In the genomic region with DNA sequence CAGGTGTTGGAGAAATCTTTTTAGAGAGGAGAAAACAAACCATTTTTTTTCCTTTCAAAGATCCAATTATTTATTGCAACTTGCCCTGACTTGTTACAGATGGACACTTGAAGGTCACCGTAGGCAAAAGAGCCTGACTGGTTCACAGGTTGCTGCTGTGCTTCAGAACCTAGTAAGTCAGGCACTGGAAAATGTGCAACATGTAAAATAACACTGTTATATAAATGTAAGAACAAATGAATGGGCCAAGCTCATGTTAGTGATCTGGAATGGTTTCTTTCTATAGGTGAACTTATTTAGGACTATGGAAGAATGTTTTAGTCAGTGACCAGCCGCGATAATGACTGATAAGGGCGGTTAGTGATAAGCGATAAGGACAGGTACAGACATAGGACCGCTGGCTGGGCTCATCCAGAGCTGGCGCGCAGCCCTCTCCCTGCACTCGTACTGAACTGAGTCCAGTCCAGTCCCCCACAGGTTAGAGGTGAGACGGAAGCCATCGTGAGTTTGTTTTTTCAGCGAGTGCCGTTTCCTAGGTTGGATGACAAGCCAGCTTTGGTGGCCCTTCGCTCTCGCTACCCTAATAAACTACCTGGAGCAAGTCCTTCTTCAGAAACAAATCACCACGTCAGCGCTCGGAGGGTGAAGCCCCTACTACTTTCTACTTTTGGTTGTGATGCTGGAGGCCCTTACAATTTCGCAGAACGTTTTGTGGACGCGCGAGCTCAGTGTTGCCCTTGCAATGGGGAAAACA, we compare ENCODE assay signal across 8 cellular contexts.
DNase-seq lines count a peak whose midpoint lies in the region; ATAC-seq and TF ChIP-seq lines count a peak whose summit lies in the region.

No MANE protein-coding gene starts in this region.

- peak in 2 of 3 donors; percentile 19 to 66 for DNase-seq in CD4-positive, CD25-positive, alpha-beta regulatory T cell
- DNase-seq in colonic mucosa (peak; percentile 60), mucosa of descending colon (peak; percentile 60 to 67 (median 66)), NK-92 (lab: John Stamatoyannopoulos, UW; ENCODE audit: unreplicated experiment) (no peak)

- 8% methylated on average over 23 of the region's 23 CpGs for WGBS in urinary bladder

- peak overlapping the region; percentile 95 for H3K4me3 ChIP-seq in CD4-positive, CD25-positive, alpha-beta regulatory T cell (ENCODE audit: low read depth, low read length)
- H3K4me3 ChIP-seq in SU-DHL-6 (ENCODE audit: insufficient read depth, low read length, poor library complexity, severe bottlenecking) (peak overlapping the region; percentile 85), colonic mucosa (peak overlapping the region; percentile 63), mucosa of descending colon (peak overlapping the region; percentile 28), urinary bladder (ENCODE audit: low read depth, low read length) (peak overlapping the region; percentile 56)

- H3K79me2 ChIP-seq in SU-DHL-6 (ENCODE audit: insufficient read depth, low read length), result no peaks in the 10 kb centered on the region

- peaks cover 32% of the 10 kb centered on the region for H3K4me1 ChIP-seq in CD4-positive, CD25-positive, alpha-beta regulatory T cell (ENCODE audit: control insufficient read depth, insufficient read depth, low read length, poor library complexity, severe bottlenecking)
- H3K4me1 ChIP-seq in colonic mucosa (no peaks in the 10 kb centered on the region), mucosa of descending colon (ENCODE audit: low read depth) (peaks cover 5% of the 10 kb centered on the region), urinary bladder (ENCODE audit: insufficient read depth) (no peaks in the 10 kb centered on the region)

- peaks cover 0 to 1% (median 0%) of the 10 kb centered on the region in 7 donors for H3K9me3 Mint-ChIP-seq in CD4-positive, CD25-positive, alpha-beta regulatory T cell

- peak; percentile 3 to 16 for ATAC-seq in CD4-positive, CD25-positive, alpha-beta regulatory T cell (ENCODE audit: low read depth in 2 of 2)
- ATAC-seq in GM19035 (IDR thresholded peaks at IDR 0.05; ENCODE audit: unreplicated experiment), result peak; percentile 37
- ATAC-seq in HG03196 (IDR thresholded peaks at IDR 0.05; ENCODE audit: unreplicated experiment), result peak; percentile 35
- ATAC-seq in mucosa of descending colon, result peak; percentile 44

- H3K27ac ChIP-seq in CD4-positive, CD25-positive, alpha-beta regulatory T cell (ENCODE audit: insufficient read depth, low read length, poor library complexity, severe bottlenecking), result peak overlapping the region; percentile 79
- H3K27ac ChIP-seq in SU-DHL-6 (ENCODE audit: low read depth, low read length) (no peak overlapping the region), colonic mucosa (peak overlapping the region; percentile 48), urinary bladder (ENCODE audit: low read depth) (no peak overlapping the region)

- H3K27me3 ChIP-seq in CD4-positive, CD25-positive, alpha-beta regulatory T cell (ENCODE audit: control insufficient read depth, insufficient read depth, low read length), result peaks cover 13% of the 10 kb centered on the region
- H3K27me3 ChIP-seq in SU-DHL-6 (ENCODE audit: low read length) (no peaks in the 10 kb centered on the region), colonic mucosa (peaks cover 28% of the 10 kb centered on the region)

- H4K20me1 ChIP-seq in SU-DHL-6 (ENCODE audit: low read depth, low read length), result no peaks in the 10 kb centered on the region

- peaks cover 58% of the 10 kb centered on the region for H3K27me3 Mint-ChIP-seq in CD4-positive, CD25-positive, alpha-beta regulatory T cell

- peak overlapping the region; percentile 56 for H3K9ac ChIP-seq in SU-DHL-6 (ENCODE audit: low read length)
- H3K9ac ChIP-seq in colonic mucosa (ENCODE audit: low read depth in 2 of 2, low read length in 2 of 2), result peak overlapping the region; percentile 76 to 84

- no peaks in the 10 kb centered on the region for H3F3A ChIP-seq in SU-DHL-6 (ENCODE audit: insufficient read depth)

- no peaks in the 10 kb centered on the region for H3K9me3 ChIP-seq in CD4-positive, CD25-positive, alpha-beta regulatory T cell (ENCODE audit: control insufficient read depth in 2 of 2, low read length in 2 of 2)
- H3K9me3 ChIP-seq in SU-DHL-6 (ENCODE audit: insufficient read depth, low read length), result no peaks in the 10 kb centered on the region
- no peaks in the 10 kb centered on the region for H3K9me3 ChIP-seq in colonic mucosa
- H3K9me3 ChIP-seq in mucosa of descending colon, result no peaks in the 10 kb centered on the region

- peak overlapping the region; percentile 93 to 96 (median 96) for H3K27ac Mint-ChIP-seq in CD4-positive, CD25-positive, alpha-beta regulatory T cell

- no peaks in the 10 kb centered on the region for H3K36me3 Mint-ChIP-seq in CD4-positive, CD25-positive, alpha-beta regulatory T cell

- peaks cover 15 to 39% (median 27%) of the 10 kb centered on the region in 4 donors for H3K4me1 Mint-ChIP-seq in CD4-positive, CD25-positive, alpha-beta regulatory T cell

- peak overlapping the region; percentile 86 to 96 (median 96) for H3K4me3 Mint-ChIP-seq in CD4-positive, CD25-positive, alpha-beta regulatory T cell

- H3K9me2 ChIP-seq in SU-DHL-6 (replicated peaks; ENCODE audit: insufficient read depth, low read length), result no peaks in the 10 kb centered on the region

- peak overlapping the region; percentile 90 for H3K4me2 ChIP-seq in SU-DHL-6 (ENCODE audit: low read depth, low read length, poor library complexity, severe bottlenecking)

- intact Hi-C loops in colonic mucosa (cut with DNase I) (loop anchor here (10.0 kb wide), 1 partner anchor 103 kb away; no protein-coding TSS in a partner anchor), mucosa of descending colon (cut with DNase I, micrococcal nuclease) (loop anchor here in 1 of 2 donors (10.0 kb wide), 1 partner anchor 187 kb away; no protein-coding TSS in a partner anchor)

- TF ChIP-seq CTCF in SU-DHL-6 (IDR thresholded peaks at IDR 0.05; ENCODE audit: insufficient read depth, low read length, poor library complexity, severe bottlenecking) (no peak), colonic mucosa (IDR thresholded peaks at IDR 0.05) (no peak), mucosa of descending colon (IDR thresholded peaks at IDR 0.05) (no peak)

- H2AFZ ChIP-seq in SU-DHL-6 (ENCODE audit: low read depth, low read length, severe bottlenecking), result peak overlapping the region; percentile 100

- H3K36me3 ChIP-seq in CD4-positive, CD25-positive, alpha-beta regulatory T cell (ENCODE audit: control insufficient read depth, insufficient read depth, low read length), result no peaks in the 10 kb centered on the region
- H3K36me3 ChIP-seq in SU-DHL-6 (ENCODE audit: low read length) (no peaks in the 10 kb centered on the region; the same call in 1 of the 2 replicates), colonic mucosa (no peaks in the 10 kb centered on the region), mucosa of descending colon (ENCODE audit: low read depth) (no peaks in the 10 kb centered on the region), urinary bladder (ENCODE audit: insufficient read depth) (no peaks in the 10 kb centered on the region)

Comparison
In these comparisons a context has a peak if more than half of its experiments do, and no peak if none do; other contexts are left out.
1. H3K27ac ChIP-seq: peak in CD4-positive, CD25-positive, alpha-beta regulatory T cell (single experiment) and colonic mucosa (single experiment); none in SU-DHL-6 (single experiment) and urinary bladder (single experiment).
2. H3K4me3 ChIP-seq: peak in every context shown above with its lines; median percentile 95 in CD4-positive, CD25-positive, alpha-beta regulatory T cell; 85 in SU-DHL-6; 63 in colonic mucosa; 56 in urinary bladder; 28 in mucosa of descending colon.
3. Peak in every context shown above with its lines, with median percentiles within 50 percentile points of each other: ATAC-seq.